8 cellular contexts compared by ENCODE assay signal in genomic region chr18:57585421-57585820, GRCh38. TPM values are rescaled to one million over a fixed set of nuclear protein-coding genes. Genes with fewer than 3 reads are reported as not detected.
DNase-seq lines count a peak whose midpoint lies in the region; ATAC-seq and TF ChIP-seq lines count a peak whose summit lies in the region.

No MANE protein-coding gene starts in this region.

- H3K36me3 Mint-ChIP-seq in chondrocyte (ENCODE audit: low read depth) (peaks cover 3% of the 10 kb centered on the region), naive B cell (no peaks in the 10 kb centered on the region)

- H3K9me3 ChIP-seq in BLaER1 (no peaks in the 10 kb centered on the region), MG63 (no peaks in the 10 kb centered on the region)

- no peak overlapping the region for H3K27ac Mint-ChIP-seq in chondrocyte (ENCODE audit: unreplicated experiment)
- H3K27ac Mint-ChIP-seq in naive B cell: peak overlapping the region in 1 of 6 donors; percentile 84

- H3K4me2 ChIP-seq in BLaER1: peak overlapping the region; percentile 92

- peak overlapping the region; percentile 86 for H3K4me3 ChIP-seq in BLaER1
- peak overlapping the region; percentile 80 for H3K4me3 ChIP-seq in MG63

- no peak overlapping the region for H3K9ac ChIP-seq in BLaER1

- TF ChIP-seq CTCF in chondrocyte (IDR thresholded peaks at IDR 0.05): no peak

- H3K4me1 ChIP-seq in BLaER1: peaks cover 18% of the 10 kb centered on the region

- H3K36me3 ChIP-seq in BLaER1 (no peaks in the 10 kb centered on the region), MG63 (no peaks in the 10 kb centered on the region; the same call in 1 of the 2 replicates)

- in situ Hi-C loops in ACHN (cut with HindIII; ENCODE audit: low pct_ligation_motif_present, low pct_unique_long_range_greater_than_20kb, low sequenced_read_pairs): no loop called here

- H3K27me3 Mint-ChIP-seq in chondrocyte (ENCODE audit: low read depth): no peaks in the 10 kb centered on the region
- no peaks in the 10 kb centered on the region for H3K27me3 Mint-ChIP-seq in naive B cell

- DNase-seq in MG63 (no peak), chondrocyte (ENCODE audit: low spot score) (no peak), naive B cell (no peak), ACHN (no peak), COR-L47 (lab: John Stamatoyannopoulos, UW) (no peak), AG08395 (ENCODE audit: low spot score) (no peak)
- DNase-seq in central memory CD4-positive, alpha-beta T cell: no peak

- peaks cover 18% of the 10 kb centered on the region for H3K4me1 Mint-ChIP-seq in chondrocyte (ENCODE audit: low read depth)
- peaks cover 23 to 38% (median 29%) of the 10 kb centered on the region in 3 donors for H3K4me1 Mint-ChIP-seq in naive B cell

- H3K27me3 ChIP-seq in BLaER1 (no peaks in the 10 kb centered on the region), MG63 (no peaks in the 10 kb centered on the region)

- H3K27ac ChIP-seq in BLaER1: no peak overlapping the region

- no peak for ATAC-seq in naive B cell (ENCODE audit: low read depth in 2 of 2)

- H3K4me3 Mint-ChIP-seq in chondrocyte (ENCODE audit: unreplicated experiment) (peak overlapping the region; percentile 82), naive B cell (peak overlapping the region in 7 of 8 donors; percentile 83 to 93 (median 91))

- no peaks in the 10 kb centered on the region for H3K9me3 Mint-ChIP-seq in chondrocyte (ENCODE audit: low read depth)
- no peaks in the 10 kb centered on the region for H3K9me3 Mint-ChIP-seq in naive B cell

- H4K20me1 ChIP-seq in BLaER1: no peaks in the 10 kb centered on the region

RNA-seq across cellular contexts. Expression of gene FECH, which starts 1.1 kb away (rescaled TPM):
- 32.0 and 56.1 TPM in 2 replicates for total RNA-seq in MG63 (2014; rRNA removed; shearing (Covaris generic); ENCODE audit: low replicate concordance)
- total RNA-seq in chondrocyte: 24.6 to 33.9 TPM (median 25.9 TPM) in 3 replicates
- 10 to 100 TPM in 3 of 6 donors, 1 to 10 TPM in 3; 8.6 to 17.0 (median 9.7) TPM for polyA plus RNA-seq in naive B cell (ENCODE audit: low read depth in 6 of 6)

RNA-seq across cellular contexts. Expression of gene NARS1, which starts 36.2 kb away (rescaled TPM):
- 174 and 344 TPM in 2 replicates for total RNA-seq in MG63 (2014; rRNA removed; shearing (Covaris generic); ENCODE audit: low replicate concordance)
- total RNA-seq in chondrocyte: 101 to 144 TPM (median 140 TPM) in 3 replicates
- 10 to 100 TPM; 27.1 to 54.0 (median 34.8) TPM for polyA plus RNA-seq in naive B cell (ENCODE audit: low read depth in 6 of 6)
